ENCODE assay signal across 14 cellular contexts in the genomic region with DNA sequence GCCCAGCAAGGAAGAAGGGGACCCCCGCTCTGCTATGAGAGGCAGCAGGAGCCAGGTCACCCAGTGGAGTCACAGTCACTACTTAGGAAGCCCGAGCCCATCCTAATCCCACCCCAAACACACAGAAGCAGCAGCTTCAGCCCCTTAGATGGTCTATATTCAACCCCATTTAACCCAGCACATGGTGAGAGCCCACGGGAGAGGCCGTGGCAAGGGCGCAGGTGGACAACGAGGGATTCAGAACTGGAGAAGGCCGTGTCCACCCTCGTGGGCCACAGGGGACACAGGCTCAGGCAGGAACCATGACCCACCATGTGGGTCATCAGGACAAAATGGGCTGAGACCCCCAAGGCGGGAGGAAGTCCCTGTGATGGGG. TPM values are rescaled to one million over a fixed set of nuclear protein-coding genes. Genes with fewer than 3 reads are reported as not detected.
DNase-seq lines count a peak whose midpoint lies in the region; ATAC-seq, FAIRE-seq and TF ChIP-seq lines count a peak whose summit lies in the region.
"Had no signal": no experiment of that assay in that cellular context is flagged by ENCODE, and none has a peak within 500 bp of the region (broad histone marks: within the 10 kb centered on the region; RNA-seq: fewer than 3 reads in every experiment).

No MANE protein-coding gene starts in this region.

- H3K27ac ChIP-seq in BLaER1 (peak overlapping the region; percentile 63), mucosa of rectum (ENCODE audit: low read depth in 2 of 2, low read length in 2 of 2) (peak overlapping the region; percentile 34 to 84)
- H3K27ac ChIP-seq: GM23248, WERI-Rb-1 had no signal

- ATAC-seq in HG03280 (IDR thresholded peaks at IDR 0.05; ENCODE audit: unreplicated experiment) (no peak), HG03025 (IDR thresholded peaks at IDR 0.05; ENCODE audit: low FRiP score, unreplicated experiment) (no peak)

- peaks cover 2% of the 10 kb centered on the region for H3K27me3 Mint-ChIP-seq in activated T-helper 1 cell treated with anti-CD3 and anti-CD28 coated beads, Interleukin-12 subunit alpha, Interleukin-12 subunit beta, Interleukin-2, Interleukin-4 antibody, amounts not matched to agents 30 ng/mL and 10 ng/mL and 1 ng/mL, durations not matched to agents 14 hours and 24 hours and 36 hours (ENCODE audit: insufficient read depth)
- H3K27me3 Mint-ChIP-seq: activated naive CD8-positive, alpha-beta T cell treated with anti-CD3 and anti-CD28 coated beads, Interleukin-2, amount 10 ng/mL, durations not matched to agents 7 days and 5 days had no signal

- H3K9me3 ChIP-seq in BLaER1 (no peaks in the 10 kb centered on the region), mucosa of rectum (ENCODE audit: control insufficient read depth in 2 of 2, low read length in 2 of 2) (no peaks in the 10 kb centered on the region)

- H4K20me1 ChIP-seq in BLaER1 = no peaks in the 10 kb centered on the region

- DNase-seq in GM12864 (ENCODE audit: low read depth) = no peak
- DNase-seq in activated T-helper 1 cell treated with anti-CD3 and anti-CD28 coated beads, Interleukin-12 subunit alpha, Interleukin-12 subunit beta, Interleukin-2, Interleukin-4 antibody, amounts not matched to agents 30 ng/mL and 10 ng/mL and 1 ng/mL, durations not matched to agents 14 hours and 24 hours and 36 hours (ENCODE audit: low spot score) = no peak
- no peak for DNase-seq in ecto neural progenitor cell (ENCODE audit: low spot score)
- no peak for DNase-seq in GM12892 (ENCODE audit: insufficient read length)
- DNase-seq: effector CD8-positive, alpha-beta T cell; NCI-H1694; OCI-M1; WERI-Rb-1 had no signal

- no peak for TF ChIP-seq CTCF in GM12864 (IDR thresholded peaks at IDR 0.05; ENCODE audit: low read depth, low read length, missing control alignments)

- H3K27me3 ChIP-seq in BLaER1 (no peaks in the 10 kb centered on the region), mucosa of rectum (ENCODE audit: control insufficient read depth in 2 of 2, insufficient read depth in 2 of 2, low read length in 2 of 2) (no peaks in the 10 kb centered on the region)

- no peaks in the 10 kb centered on the region for H3K9me3 Mint-ChIP-seq in activated T-helper 1 cell treated with anti-CD3 and anti-CD28 coated beads, Interleukin-12 subunit alpha, Interleukin-12 subunit beta, Interleukin-2, Interleukin-4 antibody, amounts not matched to agents 30 ng/mL and 10 ng/mL and 1 ng/mL, durations not matched to agents 14 hours and 24 hours and 36 hours
- H3K9me3 Mint-ChIP-seq: activated naive CD8-positive, alpha-beta T cell treated with anti-CD3 and anti-CD28 coated beads, Interleukin-2, amount 10 ng/mL, durations not matched to agents 7 days and 5 days had no signal

- H3K4me3 ChIP-seq in BLaER1 = no peak overlapping the region
- H3K4me3 ChIP-seq in GM12864 (ENCODE audit: low read depth, low read length) = peak overlapping the region; percentile 28
- H3K4me3 ChIP-seq in mucosa of rectum (ENCODE audit: low read length in 2 of 2) = peak overlapping the region in 1 of 2 donors; percentile 41
- H3K4me3 ChIP-seq: GM23248 had no signal

- H3K36me3 Mint-ChIP-seq in activated T-helper 1 cell treated with anti-CD3 and anti-CD28 coated beads, Interleukin-12 subunit alpha, Interleukin-12 subunit beta, Interleukin-2, Interleukin-4 antibody, amounts not matched to agents 30 ng/mL and 10 ng/mL and 1 ng/mL, durations not matched to agents 14 hours and 24 hours and 36 hours (ENCODE audit: low read depth) = no peaks in the 10 kb centered on the region
- H3K36me3 Mint-ChIP-seq: activated naive CD8-positive, alpha-beta T cell treated with anti-CD3 and anti-CD28 coated beads, Interleukin-2, amount 10 ng/mL, durations not matched to agents 7 days and 5 days had no signal

- H3K9ac ChIP-seq in BLaER1 (no peak overlapping the region), mucosa of rectum (ENCODE audit: low read depth in 1 of 2, low read length in 2 of 2) (peak overlapping the region in 1 of 2 donors; percentile 41)
- H3K9ac ChIP-seq: GM23248 had no signal

- H3K4me1 Mint-ChIP-seq in activated T-helper 1 cell treated with anti-CD3 and anti-CD28 coated beads, Interleukin-12 subunit alpha, Interleukin-12 subunit beta, Interleukin-2, Interleukin-4 antibody, amounts not matched to agents 30 ng/mL and 10 ng/mL and 1 ng/mL, durations not matched to agents 14 hours and 24 hours and 36 hours (ENCODE audit: low read depth) = peaks cover 34% of the 10 kb centered on the region

- H3K36me3 ChIP-seq in BLaER1 (no peaks in the 10 kb centered on the region), mucosa of rectum (ENCODE audit: control insufficient read depth in 2 of 2, insufficient read depth in 2 of 2, low read length in 2 of 2) (no peaks in the 10 kb centered on the region)
- H3K36me3 ChIP-seq: WERI-Rb-1 had no signal

- H3K4me3 Mint-ChIP-seq in activated T-helper 1 cell treated with anti-CD3 and anti-CD28 coated beads, Interleukin-12 subunit alpha, Interleukin-12 subunit beta, Interleukin-2, Interleukin-4 antibody, amounts not matched to agents 30 ng/mL and 10 ng/mL and 1 ng/mL, durations not matched to agents 14 hours and 24 hours and 36 hours = peak overlapping the region; percentile 30
- H3K4me3 Mint-ChIP-seq: activated naive CD8-positive, alpha-beta T cell treated with anti-CD3 and anti-CD28 coated beads, Interleukin-2, amount 10 ng/mL, durations not matched to agents 7 days and 5 days had no signal

- intact Hi-C loops in activated T-helper 1 cell treated with anti-CD3 and anti-CD28 coated beads, Interleukin-12 subunit alpha, Interleukin-12 subunit beta, Interleukin-2, Interleukin-4 antibody, amounts not matched to agents 30 ng/mL and 10 ng/mL and 1 ng/mL, durations not matched to agents 14 hours and 24 hours and 36 hours (cut with micrococcal nuclease) = no loop called here

- H3K27ac Mint-ChIP-seq in activated T-helper 1 cell treated with anti-CD3 and anti-CD28 coated beads, Interleukin-12 subunit alpha, Interleukin-12 subunit beta, Interleukin-2, Interleukin-4 antibody, amounts not matched to agents 30 ng/mL and 10 ng/mL and 1 ng/mL, durations not matched to agents 14 hours and 24 hours and 36 hours = peak overlapping the region; percentile 52
- H3K27ac Mint-ChIP-seq: activated naive CD8-positive, alpha-beta T cell treated with anti-CD3 and anti-CD28 coated beads, Interleukin-2, amount 10 ng/mL, durations not matched to agents 7 days and 5 days had no signal

- H3K4me1 ChIP-seq in BLaER1 = peaks cover 35% of the 10 kb centered on the region
- peaks cover 0 to 13% of the 10 kb centered on the region in 2 donors for H3K4me1 ChIP-seq in mucosa of rectum (ENCODE audit: control insufficient read depth in 2 of 2, insufficient read depth in 2 of 2, low read length in 2 of 2)

- peak overlapping the region; percentile 53 for H3K4me2 ChIP-seq in BLaER1

- no peak for TF ChIP-seq POLR2A in GM12892 (IDR thresholded peaks at IDR 0.05; ENCODE audit: low read depth, low read length)

- no peak for FAIRE-seq in GM12892 (lab: Jason Lieb, UNC)

RNA-seq across cellular contexts. Expression of a gene that starts 1.6 kb away (rescaled TPM):
- total RNA-seq in activated T-helper 1 cell treated with anti-CD3 and anti-CD28 coated beads, Interleukin-12 subunit alpha, Interleukin-12 subunit beta, Interleukin-2, Interleukin-4 antibody, amounts not matched to agents 30 ng/mL and 10 ng/mL and 1 ng/mL, durations not matched to agents 14 hours and 24 hours and 36 hours = 0.26 and 0.51 TPM in 2 replicates
- polyA plus RNA-seq in GM12892 (2012; ENCODE audit: missing spikeins) = 4.3 TPM

RNA-seq across cellular contexts. Expression of a gene that starts 50.0 kb away (rescaled TPM):
- total RNA-seq in activated T-helper 1 cell treated with anti-CD3 and anti-CD28 coated beads, Interleukin-12 subunit alpha, Interleukin-12 subunit beta, Interleukin-2, Interleukin-4 antibody, amounts not matched to agents 30 ng/mL and 10 ng/mL and 1 ng/mL, durations not matched to agents 14 hours and 24 hours and 36 hours = 7.5 and 8.3 TPM in 2 replicates
- 3.7 TPM for polyA plus RNA-seq in GM12892 (2012; ENCODE audit: missing spikeins)
